In genomic region chr5:151569132-151570046, GRCh38 we compare ENCODE assay signal across 11 cellular contexts. TPM values are rescaled to one million over a fixed set of nuclear protein-coding genes. Genes with fewer than 3 reads are reported as not detected.
A peak's percentile ranks its signal among the peaks of the same experiment; 100 is the strongest.
DNase-seq lines count a peak whose midpoint lies in the region; ATAC-seq, FAIRE-seq and TF ChIP-seq lines count a peak whose summit lies in the region.
"Had no signal": no experiment of that assay in that cellular context is flagged by ENCODE, and none has a peak within 500 bp of the region (broad histone marks: within the 10 kb centered on the region; RNA-seq: fewer than 3 reads in every experiment).

No MANE protein-coding gene starts in this region.

- FAIRE-seq in RCC 7860 (lab: Jason Lieb, UNC): peak; percentile 94

- no peak overlapping the region for H3K27ac ChIP-seq in WERI-Rb-1

- TF ChIP-seq CTCF in BE2C (IDR thresholded peaks at IDR 0.05; ENCODE audit: low read depth, low read length) (no peak), WERI-Rb-1 (IDR thresholded peaks at IDR 0.05; ENCODE audit: low read depth, low read length) (no peak)

- H3K9me3 ChIP-seq in BE2C (no peaks in the 10 kb centered on the region), WERI-Rb-1 (ENCODE audit: severe bottlenecking) (peaks cover 3% of the 10 kb centered on the region)

- H3K36me3 ChIP-seq in BE2C: no peaks in the 10 kb centered on the region
- H3K36me3 ChIP-seq in WERI-Rb-1: no peaks in the 10 kb centered on the region

- H3K4me1 ChIP-seq in BE2C: peaks cover 14% of the 10 kb centered on the region

- ATAC-seq in GM19035 (IDR thresholded peaks at IDR 0.05; ENCODE audit: unreplicated experiment) (peak; percentile 56), GM18502 (IDR thresholded peaks at IDR 0.05; ENCODE audit: poor library complexity, unreplicated experiment) (no peak)

- no peaks in the 10 kb centered on the region for H3K27me3 ChIP-seq in BE2C
- peaks cover 22% of the 10 kb centered on the region for H3K27me3 ChIP-seq in WERI-Rb-1 (ENCODE audit: insufficient read depth, low read depth, severe bottlenecking)

- H3K4me3 ChIP-seq in BE2C (ENCODE audit: low read depth, low read length) (0 out of 2 replicates have a peak overlapping the region, but pooled peaks have one; percentile 17), WERI-Rb-1 (ENCODE audit: low read depth, low read length) (no peak overlapping the region)

- DNase-seq in BE2C: peak; percentile 54
- peak; percentile 87 for DNase-seq in RCC 7860 (ENCODE audit: low spot score)
- DNase-seq in islet precursor cell: peak; percentile 47
- DNase-seq in SHP77 (lab: John Stamatoyannopoulos, UW): no peak
- DNase-seq in NCI-H1417 (lab: John Stamatoyannopoulos, UW): no peak
- DNase-seq in WERI-Rb-1: no peak
- DNase-seq: COR-L47, NCI-H146 had no signal

RNA-seq across cellular contexts. Expression of gene FAT2, which starts 21.7 kb away (rescaled TPM):
- 0.22 TPM for polyA plus RNA-seq in BE2C (2012; ENCODE audit: insufficient read depth, insufficient read length, low read depth)
- polyA plus RNA-seq: fibroblast of lung had no signal

Comparison
In these comparisons a context has a peak if more than half of its experiments do, and no peak if none do; other contexts are left out.
1. DNase-seq: peak in BE2C (single experiment), RCC 7860 (single experiment) and islet precursor cell (single experiment); none in SHP77 (0 of 2), NCI-H1417 (0 of 3) and WERI-Rb-1 (single experiment).